In the genomic region with DNA sequence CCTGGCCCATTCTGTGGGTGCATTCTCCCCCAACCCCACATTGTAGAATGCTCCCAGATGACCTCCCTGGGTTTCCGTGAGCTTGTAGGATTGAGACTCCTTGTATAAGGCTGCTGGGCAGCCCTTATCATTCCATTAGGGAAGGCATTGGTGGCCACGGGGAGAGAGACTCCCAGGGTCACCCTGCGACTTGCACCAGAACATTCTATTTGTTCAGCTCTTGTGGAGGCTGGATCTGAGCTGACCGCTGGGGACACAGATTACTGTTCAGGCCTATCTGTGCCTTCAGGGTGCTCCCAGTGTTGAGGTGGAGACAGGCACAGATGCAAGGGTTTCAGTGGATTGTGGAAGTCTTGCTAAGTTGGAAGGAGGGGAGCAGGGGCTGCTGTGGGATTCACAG, we compare ENCODE assay signal across 23 cellular contexts. TPM values are rescaled to one million over a fixed set of nuclear protein-coding genes. Genes with fewer than 3 reads are reported as not detected.
DNase-seq lines count a peak whose midpoint lies in the region; ATAC-seq and TF ChIP-seq lines count a peak whose summit lies in the region.
"Had no signal": no experiment of that assay in that cellular context is flagged by ENCODE, and none has a peak within 500 bp of the region (broad histone marks: within the 10 kb centered on the region; RNA-seq: fewer than 3 reads in every experiment).

No MANE protein-coding gene starts in this region.

- no peaks in the 10 kb centered on the region for H3K4me1 Mint-ChIP-seq in central memory CD8-positive, alpha-beta T cell
- H3K4me1 Mint-ChIP-seq in neural progenitor cell: no peaks in the 10 kb centered on the region
- peaks cover 5% of the 10 kb centered on the region for H3K4me1 Mint-ChIP-seq in activated CD4-positive, alpha-beta memory T cell treated with anti-CD3 and anti-CD28 coated beads for 36 hours (ENCODE audit: low read depth)

- no peak for ATAC-seq in central memory CD8-positive, alpha-beta T cell (replicated peaks; ENCODE audit: extremely low read depth, poor library complexity, severe bottlenecking)
- ATAC-seq in GM18517 (IDR thresholded peaks at IDR 0.05; ENCODE audit: unreplicated experiment): no peak
- ATAC-seq in GM21390 (IDR thresholded peaks at IDR 0.05; ENCODE audit: unreplicated experiment): no peak
- no peak for ATAC-seq in HG02588 (IDR thresholded peaks at IDR 0.05; ENCODE audit: unreplicated experiment)

- POLR2A ChIA-PET in RWPE1 (lab: Yijun Ruan, JAX; ENCODE audit: low non-redundant PET): interaction anchor here (0.5 kb wide), 1 partner anchor 637 kb away, joined by 3 read pairs; no protein-coding TSS in a partner anchor
- POLR2A ChIA-PET in activated CD4-positive, alpha-beta memory T cell treated with anti-CD3 and anti-CD28 coated beads for 36 hours (lab: Charles Lee): no interaction called here

- CTCF ChIA-PET in RWPE1 (lab: Yijun Ruan, JAX): interaction anchor here (0.5 kb wide), 1 partner anchor 107 kb away, joined by 3 read pairs; no protein-coding TSS in a partner anchor
- CTCF ChIA-PET in activated CD4-positive, alpha-beta memory T cell treated with anti-CD3 and anti-CD28 coated beads for 36 hours (lab: Charles Lee): no interaction called here

- H3K4me1 ChIP-seq in neural progenitor cell (no peaks in the 10 kb centered on the region), stomach smooth muscle (ENCODE audit: control insufficient read depth, insufficient read depth, low read length) (peaks cover 20% of the 10 kb centered on the region)
- H3K4me1 ChIP-seq: HAP-1 had no signal

- DNase-seq in RWPE1 (ENCODE audit: low spot score): no peak
- no peak for DNase-seq in central memory CD8-positive, alpha-beta T cell (ENCODE audit: low spot score in 2 of 2)
- no peak for DNase-seq in neural progenitor cell (ENCODE audit: low spot score)
- no peak for DNase-seq in activated CD4-positive, alpha-beta memory T cell treated with anti-CD3 and anti-CD28 coated beads for 36 hours
- DNase-seq: Calu3, DMS79 treated with DMSO at 0.1 percent for 48 hours, GM23248, HFFc6, KBM-7, MG63, NCI-H1105 treated with DMSO at 0.1 percent for 48 hours, NCI-H146, NCI-H2029, NCI-H446 treated with DMSO at 0.1 percent for 48 hours, NCI-H526, RPMI8226, SHP77 had no signal

- H3K27me3 ChIP-seq in neural progenitor cell (no peaks in the 10 kb centered on the region), stomach smooth muscle (ENCODE audit: control insufficient read depth in 1 of 2, insufficient read depth in 2 of 2, low read length in 2 of 2) (no peaks in the 10 kb centered on the region)
- H3K27me3 ChIP-seq: MG63 had no signal

- no peak for TF ChIP-seq CTCF in RWPE1 (conservative IDR thresholded peaks at IDR 0.05; ENCODE audit: low read depth)
- TF ChIP-seq CTCF in neural progenitor cell (IDR thresholded peaks at IDR 0.05): no peak

- peaks cover 28% of the 10 kb centered on the region for H3K36me3 Mint-ChIP-seq in central memory CD8-positive, alpha-beta T cell (ENCODE audit: insufficient read depth)
- peaks cover 7% of the 10 kb centered on the region for H3K36me3 Mint-ChIP-seq in neural progenitor cell
- H3K36me3 Mint-ChIP-seq in activated CD4-positive, alpha-beta memory T cell treated with anti-CD3 and anti-CD28 coated beads for 36 hours: peaks cover 4% of the 10 kb centered on the region

- intact Hi-C loops in activated CD4-positive, alpha-beta memory T cell treated with anti-CD3 and anti-CD28 coated beads for 36 hours (cut with micrococcal nuclease): no loop called here

- no peaks in the 10 kb centered on the region for H3K79me2 ChIP-seq in neural progenitor cell (ENCODE audit: low read depth)

- no peak overlapping the region for H2AFZ ChIP-seq in neural progenitor cell (replicated peaks)
- H2AFZ ChIP-seq: GM23248 had no signal

- H3K27ac Mint-ChIP-seq in central memory CD8-positive, alpha-beta T cell (ENCODE audit: low read depth): peak overlapping the region; percentile 69
- peak overlapping the region; percentile 33 for H3K27ac Mint-ChIP-seq in neural progenitor cell
- H3K27ac Mint-ChIP-seq in activated CD4-positive, alpha-beta memory T cell treated with anti-CD3 and anti-CD28 coated beads for 36 hours: no peak overlapping the region
- H3K27ac Mint-ChIP-seq: B cell, HFFc6 had no signal

- no peaks in the 10 kb centered on the region for H3K9me3 Mint-ChIP-seq in central memory CD8-positive, alpha-beta T cell
- H3K9me3 Mint-ChIP-seq in neural progenitor cell: no peaks in the 10 kb centered on the region
- H3K9me3 Mint-ChIP-seq in activated CD4-positive, alpha-beta memory T cell treated with anti-CD3 and anti-CD28 coated beads for 36 hours: no peaks in the 10 kb centered on the region
- H3K9me3 Mint-ChIP-seq: HFFc6 had no signal

- no peaks in the 10 kb centered on the region for H3F3A ChIP-seq in neural progenitor cell (ENCODE audit: low read depth)

- no peak overlapping the region for H3K4me3 Mint-ChIP-seq in central memory CD8-positive, alpha-beta T cell
- no peak overlapping the region for H3K4me3 Mint-ChIP-seq in neural progenitor cell
- H3K4me3 Mint-ChIP-seq in activated CD4-positive, alpha-beta memory T cell treated with anti-CD3 and anti-CD28 coated beads for 36 hours: no peak overlapping the region
- H3K4me3 Mint-ChIP-seq: B cell, HFFc6 had no signal

- no peaks in the 10 kb centered on the region for H3K27me3 Mint-ChIP-seq in central memory CD8-positive, alpha-beta T cell
- peaks cover 3% of the 10 kb centered on the region for H3K27me3 Mint-ChIP-seq in neural progenitor cell (ENCODE audit: insufficient read depth, low read depth)
- H3K27me3 Mint-ChIP-seq in activated CD4-positive, alpha-beta memory T cell treated with anti-CD3 and anti-CD28 coated beads for 36 hours: no peaks in the 10 kb centered on the region
- H3K27me3 Mint-ChIP-seq: B cell had no signal

- no peak overlapping the region for H3K4me2 ChIP-seq in neural progenitor cell

- H3K9me3 ChIP-seq in neural progenitor cell (ENCODE audit: low read depth) (no peaks in the 10 kb centered on the region), stomach smooth muscle (ENCODE audit: control insufficient read depth in 2 of 2, low read length in 2 of 2) (no peaks in the 10 kb centered on the region)
- H3K9me3 ChIP-seq: HAP-1, MG63 had no signal

- H3K4me3 ChIP-seq in neural progenitor cell (no peak overlapping the region), stomach smooth muscle (ENCODE audit: low read length in 2 of 2) (no peak overlapping the region)
- H3K4me3 ChIP-seq: GM23248, HAP-1, MG63 had no signal

- no peaks in the 10 kb centered on the region for H3K36me3 ChIP-seq in neural progenitor cell
- H3K36me3 ChIP-seq in stomach smooth muscle (ENCODE audit: control insufficient read depth in 2 of 2, insufficient read depth in 2 of 2, low read length in 2 of 2): peaks cover 55 to 59% of the 10 kb centered on the region in 2 donors

- no peaks in the 10 kb centered on the region for H4K20me1 ChIP-seq in neural progenitor cell (ENCODE audit: low read depth)

- H3K9ac ChIP-seq in neural progenitor cell (no peak overlapping the region), stomach smooth muscle (ENCODE audit: low read length in 2 of 2) (no peak overlapping the region)
- H3K9ac ChIP-seq: GM23248 had no signal

- H3K27ac ChIP-seq in RWPE1: peak overlapping the region; percentile 82
- H3K27ac ChIP-seq in neural progenitor cell: no peak overlapping the region
- H3K27ac ChIP-seq in stomach smooth muscle (ENCODE audit: low read length): peak overlapping the region; percentile 64
- H3K27ac ChIP-seq: GM23248 had no signal

RNA-seq across cellular contexts. Expression of gene MICALL1, which starts 17.8 kb away (rescaled TPM):
- 5.0 and 14.3 TPM in 2 replicates for total RNA-seq in neural progenitor cell (ENCODE audit: low replicate concordance)
- 10 to 100 TPM; 18.4 to 19.1 TPM for total RNA-seq in activated CD4-positive, alpha-beta memory T cell treated with anti-CD3 and anti-CD28 coated beads for 36 hours

RNA-seq across cellular contexts. Expression of gene C22orf23, which starts 29.5 kb away (rescaled TPM):
- total RNA-seq in neural progenitor cell (ENCODE audit: low replicate concordance): 0.26 and 0.46 TPM in 2 replicates
- under 1 TPM in 1 of 2 experiments, not detected in 1; 0.14 TPM for total RNA-seq in activated CD4-positive, alpha-beta memory T cell treated with anti-CD3 and anti-CD28 coated beads for 36 hours
- total RNA-seq: B cell had no signal

RNA-seq across cellular contexts. Expression of gene POLR2F, which starts 29.6 kb away (rescaled TPM):
- 75.5 and 76.1 TPM in 2 replicates for total RNA-seq in neural progenitor cell (ENCODE audit: low replicate concordance)
- total RNA-seq in activated CD4-positive, alpha-beta memory T cell treated with anti-CD3 and anti-CD28 coated beads for 36 hours: 10 to 100 TPM; 67.7 to 74.9 TPM
